15 cellular contexts compared by ENCODE assay signal in genomic region chr4:72970756-72971155, GRCh38.
"Had no signal": no experiment of that assay in that cellular context is flagged by ENCODE, and none has a peak within 500 bp of the region (broad histone marks: within the 10 kb centered on the region; RNA-seq: fewer than 3 reads in every experiment).

No MANE protein-coding gene starts in this region.

- H3K4me1 Mint-ChIP-seq: stimulated activated naive B cell treated with anti-CD40 and anti-IgM and Interleukin-4, amounts not matched to agents 10 μg/mL and 1 μg/mL and 100 μg/mL, for 72 hours had no signal

- H3K9me3 Mint-ChIP-seq: activated naive CD4-positive, alpha-beta T cell treated with anti-CD3 and anti-CD28 coated beads, Interleukin-2, amount 50 U/mL, for 72 hours; activated T-cell treated with anti-CD3 and anti-CD28 coated beads, Interleukin-2, amount 50 U/mL, for 4 hours; neural progenitor cell; stimulated activated naive B cell treated with anti-CD40 and anti-IgM and Interleukin-4, amounts not matched to agents 10 μg/mL and 1 μg/mL and 100 μg/mL, for 72 hours; T-helper 2 cell treated with Interferon-gamma antibody and Interleukin-4, amounts not matched to agents 5 μg/mL and 100 μg/mL, for 36 hours had no signal

- H3K4me3 ChIP-seq: dorsolateral prefrontal cortex, gastrocnemius medialis, neural progenitor cell, right atrium auricular region, spleen had no signal

- H2AFZ ChIP-seq: neural progenitor cell had no signal

- H3K36me3 Mint-ChIP-seq: activated naive CD4-positive, alpha-beta T cell treated with anti-CD3 and anti-CD28 coated beads, Interleukin-2, amount 50 U/mL, for 72 hours; neural progenitor cell; stimulated activated naive B cell treated with anti-CD40 and anti-IgM and Interleukin-4, amounts not matched to agents 10 μg/mL and 1 μg/mL and 100 μg/mL, for 72 hours had no signal

- H3K27me3 ChIP-seq: dorsolateral prefrontal cortex, gastrocnemius medialis, neural progenitor cell, right atrium auricular region, spleen had no signal

- H3K4me1 ChIP-seq: gastrocnemius medialis, right atrium auricular region had no signal

- H3K9ac ChIP-seq: neural progenitor cell had no signal

- H3K9me3 ChIP-seq: gastrocnemius medialis, right atrium auricular region had no signal

- H3K4me3 Mint-ChIP-seq: activated T-cell treated with anti-CD3 and anti-CD28 coated beads, Interleukin-2, amount 50 U/mL, for 4 hours; neural progenitor cell; stimulated activated naive B cell treated with anti-CD40 and anti-IgM and Interleukin-4, amounts not matched to agents 10 μg/mL and 1 μg/mL and 100 μg/mL, for 72 hours; T-helper 2 cell treated with Interferon-gamma antibody and Interleukin-4, amounts not matched to agents 5 μg/mL and 100 μg/mL, for 36 hours had no signal

- DNase-seq: activated CD4-positive, alpha-beta T cell treated with anti-CD3 and anti-CD28 coated beads for 1 hour; activated CD4-positive, alpha-beta T cell treated with anti-CD3 and anti-CD28 coated beads, Interleukin-2, amount 50 U/mL, for 48 hours; activated effector memory CD4-positive, alpha-beta T cell treated with anti-CD3 and anti-CD28 coated beads, Interleukin-2, amount 50 U/mL, for 16 hours; activated T-cell treated with anti-CD3 and anti-CD28 coated beads, Interleukin-2, amount 50 U/mL, for 4 hours; dorsolateral prefrontal cortex; gastrocnemius medialis; left ventricle myocardium superior; spleen; stimulated activated CD4-positive, alpha-beta T cell treated with anti-CD3 and anti-CD28 coated beads, Interleukin-1b, Interleukin-23, amount 100 ng/mL, for 48 hours; stimulated activated naive B cell treated with anti-CD40 and anti-IgM and Interleukin-4, amounts not matched to agents 10 μg/mL and 1 μg/mL and 100 μg/mL, for 72 hours; trophoblast cell had no signal

- H3K36me3 ChIP-seq: gastrocnemius medialis, neural progenitor cell, right atrium auricular region, spleen had no signal

- ATAC-seq: activated naive CD4-positive, alpha-beta T cell treated with anti-CD3 and anti-CD28 coated beads, Interleukin-2, amount 50 U/mL, for 72 hours; activated T-cell treated with anti-CD3 and anti-CD28 coated beads, Interleukin-2, amount 50 U/mL, for 4 hours; gastrocnemius medialis; stimulated activated naive B cell treated with anti-CD40 and anti-IgM and Interleukin-4, amounts not matched to agents 10 μg/mL and 1 μg/mL and 100 μg/mL, for 72 hours had no signal

- H3K27ac ChIP-seq: gastrocnemius medialis, right atrium auricular region, spleen had no signal

- H3K27ac Mint-ChIP-seq: activated naive CD4-positive, alpha-beta T cell treated with anti-CD3 and anti-CD28 coated beads, Interleukin-2, amount 50 U/mL, for 72 hours; neural progenitor cell; stimulated activated naive B cell treated with anti-CD40 and anti-IgM and Interleukin-4, amounts not matched to agents 10 μg/mL and 1 μg/mL and 100 μg/mL, for 72 hours; T-helper 2 cell treated with Interferon-gamma antibody and Interleukin-4, amounts not matched to agents 5 μg/mL and 100 μg/mL, for 36 hours had no signal
